ENCODE assay signal across 14 cellular contexts in the genomic region with DNA sequence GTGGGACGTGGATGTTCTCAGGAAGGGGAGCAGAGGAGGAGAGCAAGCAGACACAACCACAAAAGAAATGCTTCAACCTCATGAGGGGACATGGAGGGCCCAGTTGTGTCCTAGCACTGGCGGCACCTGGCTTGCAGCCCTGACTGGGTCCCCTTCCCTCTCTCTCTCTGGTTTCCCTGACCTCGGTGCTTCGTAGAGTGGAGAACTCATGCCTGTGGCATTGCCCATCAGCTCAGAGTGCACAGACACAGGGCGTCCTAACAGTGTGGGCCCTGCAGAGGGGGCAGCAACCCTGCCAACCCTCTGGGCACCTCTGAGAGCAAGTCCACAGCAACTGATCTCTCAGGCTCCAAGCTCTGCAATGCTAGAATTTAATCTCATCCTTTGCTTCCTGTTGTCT.
DNase-seq lines count a peak whose midpoint lies in the region; ATAC-seq and TF ChIP-seq lines count a peak whose summit lies in the region.
"Had no signal": no experiment of that assay in that cellular context is flagged by ENCODE, and none has a peak within 500 bp of the region (broad histone marks: within the 10 kb centered on the region; RNA-seq: fewer than 3 reads in every experiment).

No MANE protein-coding gene starts in this region.

- no peaks in the 10 kb centered on the region for H3F3A ChIP-seq in GM23248 (ENCODE audit: insufficient read depth)

- H3K27ac Mint-ChIP-seq in WTC11 = no peak overlapping the region
- H3K27ac Mint-ChIP-seq: natural killer cell treated with Interleukin-12 subunit alpha and Interleukin-12 subunit beta and Interleukin-15 and Interleukin-18, amount 100 ng/mL, for 72 hours had no signal

- DNase-seq in NCI-H1436 (lab: John Stamatoyannopoulos, UW) (peak; percentile 49), NCI-H1436 treated with DMSO at 0.1 percent for 48 hours (lab: John Stamatoyannopoulos, UW) (no peak), NCI-H1417 treated with DMSO at 0.1 percent for 48 hours (lab: John Stamatoyannopoulos, UW) (peak; percentile 80), WTC11 (ENCODE audit: low spot score) (no peak), osteoblast (ENCODE audit: insufficient read length, low spot score, missing footprints) (no peak), G401 (ENCODE audit: low spot score) (no peak), GM23248 (no peak)
- DNase-seq: anterior cingulate cortex, gastrocnemius medialis, kidney, small intestine had no signal

- H3K4me2 ChIP-seq in osteoblast (ENCODE audit: insufficient read depth, low read length) (no peak overlapping the region), GM23248 (ENCODE audit: unreplicated experiment) (no peak overlapping the region)

- H3K27me3 Mint-ChIP-seq in WTC11 (ENCODE audit: low read depth) = no peaks in the 10 kb centered on the region

- H3K4me3 Mint-ChIP-seq in WTC11 = no peak overlapping the region
- H3K4me3 Mint-ChIP-seq: natural killer cell treated with Interleukin-12 subunit alpha and Interleukin-12 subunit beta and Interleukin-15 and Interleukin-18, amount 100 ng/mL, for 72 hours had no signal

- 7 to 10% methylated on average over 5 of the region's 5 CpGs for WGBS in GM23248 (ENCODE audit: low coverage in 1 of 2, low lambda C conversion rate in 2 of 2, missing lambda C conversion rate in 2 of 2), 2 experiments

- H3K4me1 ChIP-seq in osteoblast (ENCODE audit: insufficient read depth, low read length) (no peaks in the 10 kb centered on the region), GM23248 (ENCODE audit: insufficient read depth) (no peaks in the 10 kb centered on the region)
- H3K4me1 ChIP-seq: gastrocnemius medialis, upper lobe of left lung had no signal

- H3K9ac ChIP-seq in GM23248 = no peak overlapping the region

- H3K79me2 ChIP-seq in osteoblast (ENCODE audit: insufficient read depth, low read length) (no peaks in the 10 kb centered on the region), GM23248 (ENCODE audit: insufficient read depth) (no peaks in the 10 kb centered on the region)

- CTCF ChIA-PET in WTC11 (lab: Charles Lee) = interaction anchor here (0.7 to 3.7 kb wide), 24 partner anchors 10 to 399 kb away, joined by 3 to 36 read pairs (median 5); a partner anchor contains a TSS

- ATAC-seq in WTC11 = peak; percentile 59
- no peak for ATAC-seq in GM19395 (IDR thresholded peaks at IDR 0.05; ENCODE audit: unreplicated experiment)
- ATAC-seq: gastrocnemius medialis had no signal

- TF ChIP-seq CTCF in WTC11 (IDR thresholded peaks at IDR 0.05) = no peak
- TF ChIP-seq CTCF in osteoblast (IDR thresholded peaks at IDR 0.05; ENCODE audit: extremely low read depth, low read depth, low read length) = peak; percentile 7

- POLR2A ChIA-PET in WTC11 (lab: Charles Lee) = interaction anchor here (0.8 kb wide), 1 partner anchor 146 kb away, joined by 4 read pairs; no protein-coding TSS in a partner anchor

- H3K9me3 Mint-ChIP-seq in WTC11 = 0 out of 2 replicates have a peak, but pooled peaks cover 5% of the 10 kb centered on the region
- H3K9me3 Mint-ChIP-seq: natural killer cell treated with Interleukin-12 subunit alpha and Interleukin-12 subunit beta and Interleukin-15 and Interleukin-18, amount 100 ng/mL, for 72 hours had no signal

- H4K20me1 ChIP-seq in osteoblast (ENCODE audit: insufficient read depth, low read length) (no peaks in the 10 kb centered on the region), GM23248 (ENCODE audit: insufficient read depth) (no peaks in the 10 kb centered on the region)

- no peaks in the 10 kb centered on the region for H3K9me2 ChIP-seq in GM23248 (ENCODE audit: insufficient read depth)

- no peaks in the 10 kb centered on the region for H3K36me3 ChIP-seq in osteoblast (ENCODE audit: insufficient read depth, low read length)
- no peaks in the 10 kb centered on the region for H3K36me3 ChIP-seq in GM23248 (ENCODE audit: low read depth)
- H3K36me3 ChIP-seq: gastrocnemius medialis, upper lobe of left lung had no signal

- H2AFZ ChIP-seq in osteoblast (ENCODE audit: low read length) = no peak overlapping the region
- H2AFZ ChIP-seq in GM23248 = no peak overlapping the region

- in situ Hi-C loops in G401 (cut with HindIII; ENCODE audit: low sequenced_read_pairs) (no loop called here), GM23248 (cut with MboI) (no loop called here)

- H3K27ac ChIP-seq in osteoblast (ENCODE audit: low read depth, low read length) = no peak overlapping the region
- no peak overlapping the region for H3K27ac ChIP-seq in GM23248
- H3K27ac ChIP-seq: gastrocnemius medialis, upper lobe of left lung had no signal

- no peaks in the 10 kb centered on the region for H3K9me3 ChIP-seq in osteoblast (ENCODE audit: low read depth, low read length)
- no peaks in the 10 kb centered on the region for H3K9me3 ChIP-seq in GM23248 (ENCODE audit: low read depth)
- H3K9me3 ChIP-seq: gastrocnemius medialis had no signal

- H3K36me3 Mint-ChIP-seq in WTC11 = no peaks in the 10 kb centered on the region
- H3K36me3 Mint-ChIP-seq: natural killer cell treated with Interleukin-12 subunit alpha and Interleukin-12 subunit beta and Interleukin-15 and Interleukin-18, amount 100 ng/mL, for 72 hours had no signal

- H3K27me3 ChIP-seq in osteoblast (ENCODE audit: insufficient read depth, low read length) (no peaks in the 10 kb centered on the region), GM23248 (replicated peaks; ENCODE audit: insufficient read depth) (no peaks in the 10 kb centered on the region)
- H3K27me3 ChIP-seq: upper lobe of left lung had no signal

- no peak overlapping the region for H3K4me3 ChIP-seq in osteoblast (ENCODE audit: insufficient read depth, low read length)
- H3K4me3 ChIP-seq in GM23248 = no peak overlapping the region
- H3K4me3 ChIP-seq: gastrocnemius medialis, upper lobe of left lung had no signal

- peaks cover 36% of the 10 kb centered on the region for H3K4me1 Mint-ChIP-seq in WTC11

TF ChIP-seq in WTC11, 78 proteins besides CTCF, POLR2A, EP300 and RAD21:
- TF ChIP-seq, protein P1, sequence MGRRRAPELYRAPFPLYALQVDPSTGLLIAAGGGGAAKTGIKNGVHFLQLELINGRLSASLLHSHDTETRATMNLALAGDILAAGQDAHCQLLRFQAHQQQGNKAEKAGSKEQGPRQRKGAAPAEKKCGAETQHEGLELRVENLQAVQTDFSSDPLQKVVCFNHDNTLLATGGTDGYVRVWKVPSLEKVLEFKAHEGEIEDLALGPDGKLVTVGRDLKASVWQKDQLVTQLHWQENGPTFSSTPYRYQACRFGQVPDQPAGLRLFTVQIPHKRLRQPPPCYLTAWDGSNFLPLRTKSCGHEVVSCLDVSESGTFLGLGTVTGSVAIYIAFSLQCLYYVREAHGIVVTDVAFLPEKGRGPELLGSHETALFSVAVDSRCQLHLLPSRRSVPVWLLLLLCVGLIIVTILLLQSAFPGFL (CRISPR knock-in tag; IDR thresholded peaks at IDR 0.05; ENCODE audit: borderline replicate concordance) = no peak
- TF ChIP-seq SMAD3 (CRISPR knock-in tag; IDR thresholded peaks at IDR 0.05; ENCODE audit: borderline replicate concordance) = no peak
- TF ChIP-seq KAT7 (CRISPR knock-in tag; IDR thresholded peaks at IDR 0.05; ENCODE audit: borderline replicate concordance) = no peak
- TF ChIP-seq, protein P2, sequence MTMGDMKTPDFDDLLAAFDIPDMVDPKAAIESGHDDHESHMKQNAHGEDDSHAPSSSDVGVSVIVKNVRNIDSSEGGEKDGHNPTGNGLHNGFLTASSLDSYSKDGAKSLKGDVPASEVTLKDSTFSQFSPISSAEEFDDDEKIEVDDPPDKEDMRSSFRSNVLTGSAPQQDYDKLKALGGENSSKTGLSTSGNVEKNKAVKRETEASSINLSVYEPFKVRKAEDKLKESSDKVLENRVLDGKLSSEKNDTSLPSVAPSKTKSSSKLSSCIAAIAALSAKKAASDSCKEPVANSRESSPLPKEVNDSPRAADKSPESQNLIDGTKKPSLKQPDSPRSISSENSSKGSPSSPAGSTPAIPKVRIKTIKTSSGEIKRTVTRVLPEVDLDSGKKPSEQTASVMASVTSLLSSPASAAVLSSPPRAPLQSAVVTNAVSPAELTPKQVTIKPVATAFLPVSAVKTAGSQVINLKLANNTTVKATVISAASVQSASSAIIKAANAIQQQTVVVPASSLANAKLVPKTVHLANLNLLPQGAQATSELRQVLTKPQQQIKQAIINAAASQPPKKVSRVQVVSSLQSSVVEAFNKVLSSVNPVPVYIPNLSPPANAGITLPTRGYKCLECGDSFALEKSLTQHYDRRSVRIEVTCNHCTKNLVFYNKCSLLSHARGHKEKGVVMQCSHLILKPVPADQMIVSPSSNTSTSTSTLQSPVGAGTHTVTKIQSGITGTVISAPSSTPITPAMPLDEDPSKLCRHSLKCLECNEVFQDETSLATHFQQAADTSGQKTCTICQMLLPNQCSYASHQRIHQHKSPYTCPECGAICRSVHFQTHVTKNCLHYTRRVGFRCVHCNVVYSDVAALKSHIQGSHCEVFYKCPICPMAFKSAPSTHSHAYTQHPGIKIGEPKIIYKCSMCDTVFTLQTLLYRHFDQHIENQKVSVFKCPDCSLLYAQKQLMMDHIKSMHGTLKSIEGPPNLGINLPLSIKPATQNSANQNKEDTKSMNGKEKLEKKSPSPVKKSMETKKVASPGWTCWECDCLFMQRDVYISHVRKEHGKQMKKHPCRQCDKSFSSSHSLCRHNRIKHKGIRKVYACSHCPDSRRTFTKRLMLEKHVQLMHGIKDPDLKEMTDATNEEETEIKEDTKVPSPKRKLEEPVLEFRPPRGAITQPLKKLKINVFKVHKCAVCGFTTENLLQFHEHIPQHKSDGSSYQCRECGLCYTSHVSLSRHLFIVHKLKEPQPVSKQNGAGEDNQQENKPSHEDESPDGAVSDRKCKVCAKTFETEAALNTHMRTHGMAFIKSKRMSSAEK (CRISPR knock-in tag; IDR thresholded peaks at IDR 0.05; ENCODE audit: borderline replicate concordance) = no peak
- no peak for TF ChIP-seq NFE2L1 (CRISPR knock-in tag; IDR thresholded peaks at IDR 0.05)
- TF ChIP-seq TEAD1 (CRISPR knock-in tag; IDR thresholded peaks at IDR 0.05) = no peak
- no peak for TF ChIP-seq ZNF138 (CRISPR knock-in tag; conservative IDR thresholded peaks at IDR 0.05)
- TF ChIP-seq ZNF317 (CRISPR knock-in tag; IDR thresholded peaks at IDR 0.05; ENCODE audit: borderline replicate concordance, low read depth) = no peak
- no peak for TF ChIP-seq ETV6 (CRISPR knock-in tag; IDR thresholded peaks at IDR 0.05)
- no peak for TF ChIP-seq CREB1 (CRISPR knock-in tag; IDR thresholded peaks at IDR 0.05)
- TF ChIP-seq ZNF121 (CRISPR knock-in tag; IDR thresholded peaks at IDR 0.05) = no peak
- TF ChIP-seq SMAD4 (CRISPR knock-in tag; IDR thresholded peaks at IDR 0.05) = no peak
- TF ChIP-seq MXD4 (CRISPR knock-in tag; IDR thresholded peaks at IDR 0.05; ENCODE audit: borderline replicate concordance) = no peak
- TF ChIP-seq EMX1 (CRISPR knock-in tag; IDR thresholded peaks at IDR 0.05) = no peak
- TF ChIP-seq JAZF1 (CRISPR knock-in tag; IDR thresholded peaks at IDR 0.05) = no peak
- no peak for TF ChIP-seq NFATC4 (CRISPR knock-in tag; IDR thresholded peaks at IDR 0.05)

Comparison
In these comparisons a context has a peak if more than half of its experiments do, and no peak if none do; other contexts are left out.
1. DNase-seq: peak in NCI-H1436 (single experiment) and NCI-H1417 treated with DMSO at 0.1 percent for 48 hours (single experiment); none in NCI-H1436 treated with DMSO at 0.1 percent for 48 hours (single experiment), WTC11 (single experiment), osteoblast (single experiment), G401 (single experiment) and GM23248 (single experiment).